Comparison of ENCODE assay signal across 8 cellular contexts in genomic region chr2:158456309-158457066, GRCh38. TPM values are rescaled to one million over a fixed set of nuclear protein-coding genes. Genes with fewer than 3 reads are reported as not detected.
A peak's percentile ranks its signal among the peaks of the same experiment; 100 is the strongest.
DNase-seq lines count a peak whose midpoint lies in the region; ATAC-seq and TF ChIP-seq lines count a peak whose summit lies in the region.

CCDC148 (minus strand) TSS chr2:158456753; CDS start chr2:158456439, 314 bp downstream.
PKP4 (plus strand) TSS chr2:158456952; CDS start chr2:158533185, 76,233 bp downstream.

- CTCF ChIA-PET in BJ (lab: Yijun Ruan, JAX) = interaction anchor here (0.6 to 3.3 kb wide), 8 partner anchors 26 to 423 kb away, joined by 3 to 16 read pairs (median 3); no protein-coding TSS in a partner anchor
- CTCF ChIA-PET in activated CD4-positive, alpha-beta T cell treated with anti-CD3 and anti-CD28 coated beads, Interleukin-2, amount 10 ng/mL, durations not matched to agents 7 days and 5 days (lab: Charles Lee) = interaction anchor here (0.7 to 1.5 kb wide), 4 partner anchors 11 to 672 kb away, joined by 3 to 5 read pairs (median 4); no protein-coding TSS in a partner anchor

- H3K9me3 Mint-ChIP-seq in activated CD4-positive, alpha-beta T cell treated with anti-CD3 and anti-CD28 coated beads, Interleukin-2, amount 10 ng/mL, durations not matched to agents 7 days and 5 days = no peaks in the 10 kb centered on the region

- POLR2A ChIA-PET in BJ (lab: Charles Lee) = interaction anchor here (0.5 kb wide), 1 partner anchor 155 kb away, joined by 3 read pairs; no protein-coding TSS in a partner anchor
- POLR2A ChIA-PET in activated CD4-positive, alpha-beta T cell treated with anti-CD3 and anti-CD28 coated beads, Interleukin-2, amount 10 ng/mL, durations not matched to agents 7 days and 5 days (lab: Charles Lee) = interaction anchor here (0.5 kb wide), 1 partner anchor 39 kb away, joined by 3 read pairs; no protein-coding TSS in a partner anchor

- no peaks in the 10 kb centered on the region for H3K36me3 ChIP-seq in BJ (ENCODE audit: control insufficient read depth, insufficient read depth, low read length)

- DNase-seq in BJ (ENCODE audit: low read depth) (peak; percentile 55), NCI-H524 treated with DMSO at 0.1 percent for 48 hours (lab: John Stamatoyannopoulos, UW) (peak; percentile 71), coronary artery (ENCODE audit: low spot score) (peak; percentile 92), left kidney (ENCODE audit: low read depth, low spot score) (peak; percentile 99)
- peak; percentile 92 for DNase-seq in activated CD4-positive, alpha-beta T cell treated with anti-CD3 and anti-CD28 coated beads, Interleukin-2, amount 10 ng/mL, durations not matched to agents 7 days and 5 days
- peak; percentile 78 to 83 for DNase-seq in stimulated activated CD4-positive, alpha-beta T cell treated with anti-CD3 and anti-CD28 coated beads, Interleukin-1b, Interleukin-23, amount 100 ng/mL, for 4 hours (ENCODE audit: low read depth in 2 of 2)

- peak within 1 kb of the TSS; percentile 97 for H3K4me3 ChIP-seq in BJ (ENCODE audit: low read depth, low read length)
- H3K4me3 ChIP-seq in coronary artery = peak within 1 kb of the TSS; percentile 87

- H3K36me3 Mint-ChIP-seq in activated CD4-positive, alpha-beta T cell treated with anti-CD3 and anti-CD28 coated beads, Interleukin-2, amount 10 ng/mL, durations not matched to agents 7 days and 5 days (ENCODE audit: low read depth) = peaks cover 7% of the 10 kb centered on the region

- H3K27me3 Mint-ChIP-seq in activated CD4-positive, alpha-beta T cell treated with anti-CD3 and anti-CD28 coated beads, Interleukin-2, amount 10 ng/mL, durations not matched to agents 7 days and 5 days = peaks cover 38% of the 10 kb centered on the region

- TF ChIP-seq CTCF in BJ (IDR thresholded peaks at IDR 0.05; ENCODE audit: insufficient read depth, low read depth, low read length) (peak; percentile 20; the same call in 1 of the 2 replicates), coronary artery (IDR thresholded peaks at IDR 0.05) (no peak)

- peak within 1 kb of the TSS; percentile 93 for H3K4me3 Mint-ChIP-seq in activated CD4-positive, alpha-beta T cell treated with anti-CD3 and anti-CD28 coated beads, Interleukin-2, amount 10 ng/mL, durations not matched to agents 7 days and 5 days

- H3K27ac Mint-ChIP-seq in activated CD4-positive, alpha-beta T cell treated with anti-CD3 and anti-CD28 coated beads, Interleukin-2, amount 10 ng/mL, durations not matched to agents 7 days and 5 days = peak within 1 kb of the TSS; percentile 87

- H3K27me3 ChIP-seq in BJ (ENCODE audit: control insufficient read depth, insufficient read depth, low read length) = no peaks in the 10 kb centered on the region

- H3K4me1 Mint-ChIP-seq in activated CD4-positive, alpha-beta T cell treated with anti-CD3 and anti-CD28 coated beads, Interleukin-2, amount 10 ng/mL, durations not matched to agents 7 days and 5 days = peaks cover 24% of the 10 kb centered on the region

- H3K27ac ChIP-seq in coronary artery = peak within 1 kb of the TSS; percentile 90 to 91

- ATAC-seq in GM19324 (IDR thresholded peaks at IDR 0.05; ENCODE audit: low FRiP score, unreplicated experiment) = peak; percentile 97
- ATAC-seq in HG03457 (IDR thresholded peaks at IDR 0.05; ENCODE audit: unreplicated experiment) = peak; percentile 95

RNA-seq across cellular contexts. Expression of gene CCDC148, which starts in this region (rescaled TPM):
- 0.67 and 0.75 TPM in 2 replicates for polyA plus RNA-seq in BJ (2011; rRNA removed)
- 2.7 and 3.2 TPM in 2 replicates for polyA minus RNA-seq in BJ (2011; rRNA and poly(A)+ RNA removed)
- total RNA-seq in activated CD4-positive, alpha-beta T cell treated with anti-CD3 and anti-CD28 coated beads, Interleukin-2, amount 10 ng/mL, durations not matched to agents 7 days and 5 days = under 1 TPM in 1 of 2 experiments, not detected in 1; 0.15 TPM

RNA-seq across cellular contexts. Expression of gene PKP4, which starts in this region (rescaled TPM):
- polyA plus RNA-seq in BJ (2011; rRNA removed) = 47.0 and 48.4 TPM in 2 replicates
- 83.7 and 101 TPM in 2 replicates for polyA minus RNA-seq in BJ (2011; rRNA and poly(A)+ RNA removed)
- total RNA-seq in activated CD4-positive, alpha-beta T cell treated with anti-CD3 and anti-CD28 coated beads, Interleukin-2, amount 10 ng/mL, durations not matched to agents 7 days and 5 days = 10 to 100 TPM; 36.3 to 43.1 TPM

Comparison
In these comparisons a context has a peak if more than half of its experiments do, and no peak if none do; other contexts are left out.
1. Peak in every context shown above with its lines: DNase-seq, ATAC-seq, H3K4me3 ChIP-seq and H3K27ac ChIP-seq.